ENCODE assay signal across 22 cellular contexts in genomic region chr12:76310110-76310509, GRCh38. TPM values are rescaled to one million over a fixed set of nuclear protein-coding genes. Genes with fewer than 3 reads are reported as not detected.
A peak's percentile ranks its signal among the peaks of the same experiment; 100 is the strongest.
DNase-seq lines count a peak whose midpoint lies in the region; ATAC-seq, FAIRE-seq and TF ChIP-seq lines count a peak whose summit lies in the region.
"Had no signal": no experiment of that assay in that cellular context is flagged by ENCODE, and none has a peak within 500 bp of the region (broad histone marks: within the 10 kb centered on the region; RNA-seq: fewer than 3 reads in every experiment).

No MANE protein-coding gene starts in this region.

- no peak overlapping the region for H3K9ac ChIP-seq in adipocyte (ENCODE audit: low read length)

- no peak for TF ChIP-seq POLR2A in A549 (IDR thresholded peaks at IDR 0.05; ENCODE audit: low read length)

- TF ChIP-seq RAD21 in A549 (conservative IDR thresholded peaks at IDR 0.05 in 1 of 2, IDR thresholded peaks at IDR 0.05 in 1 of 2) = 0 out of 5 replicates have a peak, but pooled peaks of 1 of the 2 experiments have one; percentile 1

- peak overlapping the region; percentile 62 to 64 for H3K27ac ChIP-seq in A549
- H3K27ac ChIP-seq: gastroesophageal sphincter, lower lobe of right lung, psoas muscle, SK-N-MC, uterus had no signal

- H3K4me1 ChIP-seq in A549 (peaks cover 32% of the 10 kb centered on the region), adipocyte (ENCODE audit: control insufficient read depth, insufficient read depth, low read length) (peaks cover 13% of the 10 kb centered on the region)
- H3K4me1 ChIP-seq: gastroesophageal sphincter, lower lobe of right lung, psoas muscle, uterus had no signal

- DNase-seq in A549 (ENCODE audit: low read depth in 1 of 2, low spot score in 1 of 2) (peak; percentile 26 to 52), HT1080 (ENCODE audit: low read depth) (peak; percentile 63), adipocyte (ENCODE audit: low read depth) (peak; percentile 20), fibroblast of the aortic adventitia (ENCODE audit: low read depth) (peak; percentile 48), H4 (ENCODE audit: low spot score) (no peak), NCI-H1092 (lab: John Stamatoyannopoulos, UW) (no peak), NOMO-1 treated with dmso at 0.1 percent for 144 hours (lab: John Stamatoyannopoulos, UW; ENCODE audit: unreplicated experiment) (no peak), NCI-H187 treated with DMSO at 0.1 percent for 48 hours (lab: John Stamatoyannopoulos, UW) (no peak)
- DNase-seq: activated CD4-positive, alpha-beta T cell treated with anti-CD3 and anti-CD28 coated beads, Interleukin-2, amount 10 ng/mL, durations not matched to agents 7 days and 5 days; activated T-cell treated with anti-CD3 and anti-CD28 coated beads for 4 hours; CD8-positive, alpha-beta memory T cell; cerebellar nuclear complex; lower lobe of right lung; MG63; naive thymus-derived CD8-positive, alpha-beta T cell; NCI-H1930; NCI-H510A; psoas muscle; stimulated activated naive CD8-positive, alpha-beta T cell treated with anti-CD3 and anti-CD28 coated beads, Interleukin-15, amount 100 ng/mL, for 72 hours; uterus had no signal

- H3K9me3 ChIP-seq in A549 (no peaks in the 10 kb centered on the region), adipocyte (ENCODE audit: control insufficient read depth, low read length) (no peaks in the 10 kb centered on the region)
- H3K9me3 ChIP-seq: gastroesophageal sphincter, lower lobe of right lung, MG63, psoas muscle, uterus had no signal

- TF ChIP-seq EP300 in A549 (IDR thresholded peaks at IDR 0.05) = no peak

- no peaks in the 10 kb centered on the region for H3K36me3 ChIP-seq in adipocyte (ENCODE audit: control insufficient read depth, insufficient read depth, low read length, severe bottlenecking)
- H3K36me3 ChIP-seq: gastroesophageal sphincter, lower lobe of right lung, MG63, uterus had no signal

- peak overlapping the region; percentile 52 for H3K4me2 ChIP-seq in A549

- no peak for FAIRE-seq in A549 (lab: Jason Lieb, UNC)

- H3K4me3 ChIP-seq in A549 (no peak overlapping the region), adipocyte (ENCODE audit: low read length) (no peak overlapping the region), fibroblast of the aortic adventitia (ENCODE audit: low read depth, low read length) (no peak overlapping the region)
- H3K4me3 ChIP-seq: gastroesophageal sphincter, lower lobe of right lung, MG63, psoas muscle, SK-N-MC, uterus had no signal

- H3K27me3 ChIP-seq in adipocyte (replicated peaks; ENCODE audit: control insufficient read depth, insufficient read depth, low read length) = no peaks in the 10 kb centered on the region
- H3K27me3 ChIP-seq: gastroesophageal sphincter, MG63, uterus had no signal

- TF ChIP-seq CTCF in A549 (IDR thresholded peaks at IDR 0.05) (no peak), fibroblast of the aortic adventitia (IDR thresholded peaks at IDR 0.05; ENCODE audit: insufficient read depth, low read length) (no peak)

- ATAC-seq in A549 = peak; percentile 90 to 91
- ATAC-seq: gastroesophageal sphincter; lower lobe of right lung; naive thymus-derived CD8-positive, alpha-beta T cell; psoas muscle; stimulated activated naive CD8-positive, alpha-beta T cell treated with anti-CD3 and anti-CD28 coated beads, Interleukin-15, amount 100 ng/mL, for 72 hours had no signal

- POLR2A ChIA-PET in A549 (lab: Yijun Ruan, JAX) = no interaction called here

- CTCF ChIA-PET in A549 (lab: Yijun Ruan, JAX) = interaction anchor here (1.0 kb wide), 1 partner anchor 151 kb away, joined by 3 read pairs; no protein-coding TSS in a partner anchor

TF ChIP-seq in A549, 52 proteins besides CTCF, POLR2A, EP300 and RAD21:
- peak; percentile 52; the same call in 1 of the 2 replicates for TF ChIP-seq FOSL2 (IDR thresholded peaks at IDR 0.05)
- peak; percentile 62 for TF ChIP-seq FOSL2 (CRISPR knock-in tag; IDR thresholded peaks at IDR 0.05)
- TF ChIP-seq, protein P1, sequence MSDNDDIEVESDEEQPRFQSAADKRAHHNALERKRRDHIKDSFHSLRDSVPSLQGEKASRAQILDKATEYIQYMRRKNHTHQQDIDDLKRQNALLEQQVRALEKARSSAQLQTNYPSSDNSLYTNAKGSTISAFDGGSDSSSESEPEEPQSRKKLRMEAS (IDR thresholded peaks at IDR 0.05) = 0 out of 2 replicates have a peak, but pooled peaks have one; percentile 20
- TF ChIP-seq JUNB (IDR thresholded peaks at IDR 0.05) = peak; percentile 21; the same call in 1 of the 2 replicates
- no peak for TF ChIP-seq CHD2 (IDR thresholded peaks at IDR 0.05; ENCODE audit: low read length, partially characterized antibody)
TF ChIP-seq in A549: peak in this region for 3.

RNA-seq across cellular contexts. Expression of gene BBS10, which starts 38.1 kb away (rescaled TPM):
- 11.6 and 15.1 TPM in 2 replicates for polyA plus RNA-seq in A549 (2011; rRNA removed)
- polyA plus RNA-seq in A549 (2012; cell fraction: cytosol; rRNA removed) = 1.3 and 1.7 TPM in 2 replicates
- 0.82 and 1.1 TPM in 2 replicates for polyA plus RNA-seq in A549 (2012; cell fraction: nucleus; rRNA removed)
- 6.6 to 8.0 TPM (median 7.3 TPM) in 3 replicates for polyA plus RNA-seq in A549 (2017; fragmentation: RNase III; extraction: RNeasy Plus Mini Kit Qiagen cat#74134 plus additional on column Dnase treatment)
- polyA minus RNA-seq in A549 (2011; rRNA and poly(A)+ RNA removed) = 2.1 and 2.5 TPM in 2 replicates
- total RNA-seq in HT1080 (2014; rRNA removed; shearing (Covaris generic)) = 9.4 and 11.5 TPM in 2 replicates
- 17.2 and 20.5 TPM in 2 replicates for polyA plus RNA-seq in HT1080 (2015; cell fraction: cytosol; rRNA removed)
- polyA plus RNA-seq in HT1080 (2015; cell fraction: nucleus; rRNA removed) = 33.3 and 38.8 TPM in 2 replicates
- 4.3 and 21.3 TPM in 2 replicates for total RNA-seq in fibroblast of the aortic adventitia (ENCODE audit: low replicate concordance)
- total RNA-seq in H4 (2014; rRNA removed; shearing (Covaris generic)) = 7.6 and 9.7 TPM in 2 replicates

Comparison
In these comparisons a context has a peak if more than half of its experiments do, and no peak if none do; other contexts are left out.
1. DNase-seq: peak in A549 (2 of 2), HT1080 (single experiment), adipocyte (single experiment) and fibroblast of the aortic adventitia (single experiment); none in H4 (single experiment), NCI-H1092 (single experiment), NOMO-1 treated with dmso at 0.1 percent for 144 hours (single experiment) and NCI-H187 treated with DMSO at 0.1 percent for 48 hours (single experiment).